Comparison of ENCODE assay signal across 10 cellular contexts in the genomic region with DNA sequence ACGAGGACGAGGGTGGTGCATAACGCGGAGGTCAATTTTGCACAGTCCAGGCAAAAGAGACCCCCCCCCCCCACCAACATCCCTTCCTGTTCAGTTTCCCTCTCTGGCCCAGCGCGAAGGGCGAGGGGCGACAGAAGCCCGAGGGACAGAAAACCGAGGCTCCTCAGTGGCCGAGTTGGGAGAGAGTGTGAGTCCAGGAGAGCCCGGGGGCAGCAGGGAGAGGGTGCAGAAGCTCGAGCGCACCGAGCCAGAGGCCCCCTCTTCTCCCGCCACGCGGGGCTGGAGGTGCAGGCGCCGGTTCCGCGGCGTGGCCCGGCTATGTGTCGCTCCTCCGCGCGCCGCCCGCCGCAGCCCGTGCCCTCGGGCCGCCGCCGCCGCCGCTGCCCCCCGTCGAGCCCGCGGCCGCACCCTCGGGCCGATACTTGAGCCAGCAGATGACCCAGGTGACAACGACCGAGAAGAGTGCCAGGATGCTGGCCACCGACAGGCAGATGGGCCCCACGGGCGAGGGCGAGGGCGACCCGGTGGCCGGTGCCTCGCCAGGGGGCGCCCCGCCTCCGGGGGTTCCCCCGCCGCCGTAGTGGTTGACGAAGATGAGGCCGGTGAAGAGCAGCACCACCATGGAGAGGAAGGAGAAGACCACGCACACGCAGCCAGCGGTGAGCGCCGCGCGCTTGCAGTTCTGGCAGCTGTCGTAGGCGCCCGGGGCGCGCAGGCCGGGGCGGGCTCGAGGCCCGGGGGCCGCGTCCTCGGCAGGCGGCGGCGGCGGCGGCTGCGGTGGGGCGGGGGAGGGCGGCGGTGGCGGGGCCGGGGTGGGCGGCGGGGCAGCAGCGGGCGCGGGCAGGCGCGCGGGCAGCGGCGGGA. TPM values are rescaled to one million over a fixed set of nuclear protein-coding genes. Genes with fewer than 3 reads are reported as not detected.
A peak's percentile ranks its signal among the peaks of the same experiment; 100 is the strongest.
DNase-seq lines count a peak whose midpoint lies in the region; ATAC-seq, FAIRE-seq and TF ChIP-seq lines count a peak whose summit lies in the region.
"Had no signal": no experiment of that assay in that cellular context is flagged by ENCODE, and none has a peak within 500 bp of the region (broad histone marks: within the 10 kb centered on the region; RNA-seq: fewer than 3 reads in every experiment).

No MANE protein-coding gene starts in this region.

- H4K20me1 ChIP-seq in SK-N-SH (ENCODE audit: insufficient read depth): no peaks in the 10 kb centered on the region; the same call in 1 of the 2 replicates
- H4K20me1 ChIP-seq in endothelial cell of umbilical vein (replicated peaks; ENCODE audit: control insufficient read depth, extremely low read depth, insufficient read depth, low read length): no peaks in the 10 kb centered on the region

- 6% methylated on average over 11 of the region's 103 CpGs for WGBS in SK-N-SH (ENCODE audit: low lambda C conversion rate)

- H3K9ac ChIP-seq in SK-N-SH (no peak overlapping the region), endothelial cell of umbilical vein (replicated peaks; ENCODE audit: extremely low read depth, insufficient read depth, low read length) (no peak overlapping the region)

- no peak overlapping the region for H2AFZ ChIP-seq in SK-N-SH (ENCODE audit: low read depth)
- H2AFZ ChIP-seq in endothelial cell of umbilical vein (ENCODE audit: low read depth, low read length): peak overlapping the region; percentile 67

- ATAC-seq in GM21576 (IDR thresholded peaks at IDR 0.05; ENCODE audit: unreplicated experiment): peak; percentile 44
- peak; percentile 64 for ATAC-seq in naive thymus-derived CD4-positive, alpha-beta T cell

- H3F3A ChIP-seq in SK-N-SH (replicated peaks; ENCODE audit: insufficient read depth): peaks cover 4% of the 10 kb centered on the region

- no peaks in the 10 kb centered on the region for H3K36me3 Mint-ChIP-seq in naive thymus-derived CD4-positive, alpha-beta T cell

- DNase-seq in DMS53 (lab: John Stamatoyannopoulos, UW) (peak; percentile 78), DMS53 treated with DMSO at 0.1 percent for 48 hours (lab: John Stamatoyannopoulos, UW; ENCODE audit: unreplicated experiment) (no peak), HuH-7 (ENCODE audit: low spot score) (peak; percentile 13), SK-N-SH (peak; percentile 77), endothelial cell of umbilical vein (ENCODE audit: low read depth, low spot score) (no peak), AG20443 (ENCODE audit: low spot score) (no peak)
- DNase-seq in naive thymus-derived CD4-positive, alpha-beta T cell: peak in 1 of 9 donors; percentile 53

- dilution Hi-C loops in endothelial cell of umbilical vein (cut with MboI; ENCODE audit: extremely low pct_ligation_motif_present, low sequenced_read_pairs): no loop called here

- POLR2A ChIA-PET in SK-N-SH (lab: Yijun Ruan, JAX) (interaction anchor here (0.9 to 3.0 kb wide), 2 partner anchors 80 to 164 kb away, joined by 3 to 11 read pairs; no protein-coding TSS in a partner anchor), endothelial cell of umbilical vein (lab: Charles Lee) (no interaction called here)
- POLR2A ChIA-PET in naive thymus-derived CD4-positive, alpha-beta T cell (lab: Charles Lee): no interaction called here

- CTCF ChIA-PET in SK-N-SH (lab: Yijun Ruan, JAX) (interaction anchor here (0.7 to 5.3 kb wide), 39 partner anchors 10 to 333 kb away, joined by 3 to 93 read pairs (median 5); a partner anchor contains a TSS), endothelial cell of umbilical vein (lab: Charles Lee) (interaction anchor here (0.7 to 6.1 kb wide), 43 partner anchors 7 to 390 kb away, joined by 3 to 312 read pairs (median 6); no protein-coding TSS in a partner anchor)
- CTCF ChIA-PET in naive thymus-derived CD4-positive, alpha-beta T cell (lab: Charles Lee): no interaction called here

- no peak overlapping the region for H3K27ac Mint-ChIP-seq in naive thymus-derived CD4-positive, alpha-beta T cell

- no peak for TF ChIP-seq EP300 in SK-N-SH (IDR thresholded peaks at IDR 0.05; ENCODE audit: borderline replicate concordance in 1 of 2, low read depth in 1 of 2, low read length in 1 of 2)

- H3K4me1 Mint-ChIP-seq in naive thymus-derived CD4-positive, alpha-beta T cell: peaks cover 5 to 21% (median 14%) of the 10 kb centered on the region in 7 donors

- peaks cover 58 to 72% (median 67%) of the 10 kb centered on the region in 5 donors for H3K27me3 Mint-ChIP-seq in naive thymus-derived CD4-positive, alpha-beta T cell

- H3K4me1 ChIP-seq in SK-N-SH (ENCODE audit: control insufficient read depth in 1 of 2, insufficient read depth in 2 of 2, low read depth in 1 of 2, low read length in 1 of 2): peaks cover 0 to 7% of the 10 kb centered on the region in 2 experiments; a peak in 3 of 4 replicates
- H3K4me1 ChIP-seq in endothelial cell of umbilical vein (ENCODE audit: control insufficient read depth, extremely low read depth, insufficient read depth, low read length): peaks cover 16% of the 10 kb centered on the region
- no peaks in the 10 kb centered on the region for H3K4me1 ChIP-seq in naive thymus-derived CD4-positive, alpha-beta T cell (ENCODE audit: control insufficient read depth in 2 of 2, insufficient read depth in 2 of 2, low read length in 2 of 2)

- no TSS peak for BruUV-seq in endothelial cell of umbilical vein (replicated peaks; lab: Mats Ljungman, UMichigan)

- H3K4me2 ChIP-seq in SK-N-SH (peak overlapping the region; percentile 83), endothelial cell of umbilical vein (ENCODE audit: insufficient read depth, low read length) (peak overlapping the region; percentile 75)

- peak overlapping the region; percentile 53 to 62 for H3K4me3 ChIP-seq in SK-N-SH (ENCODE audit: low read depth in 2 of 2, low read length in 1 of 2)
- peak overlapping the region in 2 of 3 experiments; percentile 36 to 44 for H3K4me3 ChIP-seq in endothelial cell of umbilical vein (replicated peaks in 1 of 3; ENCODE audit: insufficient read depth in 1 of 3, low read depth in 1 of 3, low read length in 3 of 3)
- H3K4me3 ChIP-seq in naive thymus-derived CD4-positive, alpha-beta T cell (ENCODE audit: low read length): peak overlapping the region; percentile 49

- no peaks in the 10 kb centered on the region for H3K9me1 ChIP-seq in endothelial cell of umbilical vein (replicated peaks; ENCODE audit: control insufficient read depth, extremely low read depth, insufficient read depth, low read length)

- TF ChIP-seq POLR2A in endothelial cell of umbilical vein (IDR thresholded peaks at IDR 0.05; ENCODE audit: low read depth, low read length): no peak

- H3K4me3 Mint-ChIP-seq in naive thymus-derived CD4-positive, alpha-beta T cell: peak overlapping the region in 9 of 10 donors; percentile 34 to 93 (median 76)

- peak; percentile 46 for TF ChIP-seq RAD21 in SK-N-SH (IDR thresholded peaks at IDR 0.05; ENCODE audit: low read length)

- no peaks in the 10 kb centered on the region for H3K9me2 ChIP-seq in SK-N-SH

- H3K79me2 ChIP-seq in SK-N-SH (ENCODE audit: insufficient read depth) (no peaks in the 10 kb centered on the region), endothelial cell of umbilical vein (ENCODE audit: control insufficient read depth, insufficient read depth, low read length) (no peaks in the 10 kb centered on the region)

- no peak for FAIRE-seq in endothelial cell of umbilical vein (lab: Jason Lieb, UNC)
- FAIRE-seq: A204.1, endometrium had no signal

- H3K36me3 ChIP-seq in SK-N-SH (replicated peaks in 1 of 2; ENCODE audit: control insufficient read depth in 1 of 2, insufficient read depth in 2 of 2, low read length in 1 of 2): no peaks in the 10 kb centered on the region
- no peaks in the 10 kb centered on the region for H3K36me3 ChIP-seq in endothelial cell of umbilical vein (ENCODE audit: control insufficient read depth in 2 of 2, extremely low read depth in 1 of 2, insufficient read depth in 2 of 2, low read length in 2 of 2)
- no peaks in the 10 kb centered on the region for H3K36me3 ChIP-seq in naive thymus-derived CD4-positive, alpha-beta T cell (ENCODE audit: control insufficient read depth in 2 of 3, insufficient read depth in 3 of 3, low read length in 3 of 3)

- no peak overlapping the region; a peak in 1 of 4 replicates for H3K27ac ChIP-seq in SK-N-SH (ENCODE audit: low read depth in 2 of 2, low read length in 1 of 2)
- H3K27ac ChIP-seq in endothelial cell of umbilical vein (ENCODE audit: insufficient read depth, low read depth, low read length): no peak overlapping the region
- no peak overlapping the region for H3K27ac ChIP-seq in naive thymus-derived CD4-positive, alpha-beta T cell (ENCODE audit: low read depth, low read length)

- H3K9me3 ChIP-seq in SK-N-SH (no peaks in the 10 kb centered on the region), endothelial cell of umbilical vein (replicated peaks; ENCODE audit: control insufficient read depth, insufficient read depth, low read length) (no peaks in the 10 kb centered on the region)
- H3K9me3 ChIP-seq in naive thymus-derived CD4-positive, alpha-beta T cell (ENCODE audit: control insufficient read depth in 2 of 3, low read length in 3 of 3): no peaks in the 10 kb centered on the region

- peak; percentile 26 for TF ChIP-seq CTCF in SK-N-SH (IDR thresholded peaks at IDR 0.05)
- TF ChIP-seq CTCF in endothelial cell of umbilical vein (IDR thresholded peaks at IDR 0.05; ENCODE audit: extremely low read depth in 1 of 2, insufficient read depth in 1 of 2, low read depth in 1 of 2, low read length in 2 of 2): peak in 1 of 2 donors; percentile 43

- intact Hi-C loops in endothelial cell of umbilical vein (cut with micrococcal nuclease): loop anchor here (1.0 to 2.0 kb wide), 7 partner anchors 45 to 338 kb away; a partner anchor contains a TSS
- intact Hi-C loops in naive thymus-derived CD4-positive, alpha-beta T cell (cut with micrococcal nuclease): loop anchor here (1.0 to 10.0 kb wide), 8 partner anchors 14 to 618 kb away; a partner anchor contains a TSS

- H3K9me3 Mint-ChIP-seq in naive thymus-derived CD4-positive, alpha-beta T cell: peaks cover 0 to 6% (median 0%) of the 10 kb centered on the region in 11 donors

- H3K27me3 ChIP-seq in SK-N-SH (ENCODE audit: insufficient read depth) (peaks cover 29% of the 10 kb centered on the region), endothelial cell of umbilical vein (ENCODE audit: control insufficient read depth in 2 of 2, insufficient read depth in 2 of 2, low read length in 2 of 2) (peaks cover 47 to 75% of the 10 kb centered on the region in 2 experiments)
- peaks cover 0 to 5% of the 10 kb centered on the region in 2 donors for H3K27me3 ChIP-seq in naive thymus-derived CD4-positive, alpha-beta T cell (ENCODE audit: control insufficient read depth in 2 of 2, insufficient read depth in 2 of 2, low read length in 2 of 2)

RNA-seq across cellular contexts. Expression of a gene that starts 20.1 kb away (rescaled TPM):
- polyA plus RNA-seq in SK-N-SH (2012; rRNA removed) (not detected in 2 replicates), endothelial cell of umbilical vein (not detected in 2 replicates)
- not detected in 2 replicates for polyA plus RNA-seq in SK-N-SH (2012; cell fraction: cytosol; rRNA removed)
- 0.11 TPM in 1 of 2 replicates, not detected in the other for polyA plus RNA-seq in SK-N-SH (2012; cell fraction: nucleus; rRNA removed)
- total RNA-seq in endothelial cell of umbilical vein: not detected in 2 replicates
- not detected in 2 replicates for polyA plus RNA-seq in endothelial cell of umbilical vein (2011; cell fraction: cytosol; rRNA removed)
- polyA plus RNA-seq in endothelial cell of umbilical vein (2011; cell fraction: nucleus; rRNA removed): not detected in 2 replicates
- polyA plus RNA-seq in endothelial cell of umbilical vein (2012): not detected in 2 replicates
- polyA minus RNA-seq in endothelial cell of umbilical vein: not detected in 2 replicates
- polyA minus RNA-seq in endothelial cell of umbilical vein (2011; cell fraction: cytosol; rRNA and poly(A)+ RNA removed): not detected
- not detected in 2 replicates for polyA minus RNA-seq in endothelial cell of umbilical vein (2011; cell fraction: nucleus; rRNA and poly(A)+ RNA removed)
- not detected for total RNA-seq in naive thymus-derived CD4-positive, alpha-beta T cell
- polyA plus RNA-seq in naive thymus-derived CD4-positive, alpha-beta T cell: not detected

Comparison
In these comparisons a context has a peak if more than half of its experiments do, and no peak if none do; other contexts are left out.
1. DNase-seq: peak in DMS53 (single experiment), HuH-7 (single experiment) and SK-N-SH (single experiment); none in DMS53 treated with DMSO at 0.1 percent for 48 hours (single experiment), endothelial cell of umbilical vein (single experiment) and AG20443 (single experiment).
2. Peak in every context shown above with its lines, with median percentiles within 50 percentile points of each other: H3K4me3 ChIP-seq.